Comparison of ENCODE assay signal across 24 cellular contexts in the genomic region with DNA sequence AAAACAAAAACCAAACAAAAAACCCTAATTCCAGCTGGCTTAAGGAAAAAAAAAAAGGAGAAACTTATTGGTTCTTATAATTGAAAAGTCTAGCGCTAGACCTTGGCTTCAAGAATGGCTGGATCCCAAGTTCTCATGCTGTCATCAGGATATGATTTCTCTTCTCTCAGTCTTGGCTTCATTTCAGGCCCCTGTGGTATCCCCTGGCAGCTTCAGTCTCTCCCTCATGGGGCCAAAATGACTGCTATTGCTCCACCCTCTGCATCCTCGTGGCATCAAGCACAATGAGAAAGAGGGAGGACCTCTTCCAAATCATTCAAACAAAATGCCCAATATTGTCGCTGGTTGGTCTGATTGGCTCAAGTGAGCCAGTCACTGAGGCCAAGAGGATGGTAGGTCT.
"Had no signal": no experiment of that assay in that cellular context is flagged by ENCODE, and none has a peak within 500 bp of the region (broad histone marks: within the 10 kb centered on the region; RNA-seq: fewer than 3 reads in every experiment).

No MANE protein-coding gene starts in this region.

- FAIRE-seq: islet of Langerhans had no signal

- H3K4me3 ChIP-seq: colonic mucosa, gastroesophageal sphincter, right lobe of liver, testis, uterus had no signal

- H3K27me3 ChIP-seq: brain microvascular endothelial cell, colonic mucosa, gastroesophageal sphincter, right lobe of liver, testis, uterus had no signal

- H3K36me3 ChIP-seq: brain microvascular endothelial cell, colonic mucosa, gastroesophageal sphincter, right lobe of liver, uterus had no signal

- DNase-seq: activated CD4-positive, alpha-beta memory T cell treated with anti-CD3 and anti-CD28 coated beads, Interleukin-2, amount 10 ng/mL, durations not matched to agents 7 days and 5 days; activated CD4-positive, alpha-beta T cell treated with anti-CD3 and anti-CD28 coated beads, Interleukin-2, amount 10 ng/mL, durations not matched to agents 24 days and 14 days; activated effector memory CD4-positive, alpha-beta T cell treated with anti-CD3 and anti-CD28 coated beads, Interleukin-2, amount 50 U/mL, for 16 hours; activated naive CD4-positive, alpha-beta T cell treated with anti-CD3 and anti-CD28 coated beads, Interleukin-2, amount 10 ng/mL, durations not matched to agents 7 days and 5 days; activated naive CD8-positive, alpha-beta T cell treated with anti-CD3 and anti-CD28 coated beads, Interleukin-2, amount 50 U/mL, for 24 hours; anterior cingulate cortex; brain microvascular endothelial cell; colonic mucosa; endodermal cell; head of caudate nucleus; hypothalamus; left cardiac atrium; occipital lobe; posterior cingulate gyrus; right lobe of liver; stimulated activated CD4-positive, alpha-beta T cell treated with anti-CD3 and anti-CD28 coated beads, Interleukin-2, amount 100 ng/mL, for 48 hours; stimulated activated CD8-positive, alpha-beta memory T cell treated with anti-CD3 and anti-CD28 coated beads, Interleukin-4, amount 100 ng/mL, for 48 hours; stimulated activated naive B cell treated with anti-CD40 and anti-IgM and Interleukin-4, amounts not matched to agents 10 μg/mL and 1 μg/mL and 100 μg/mL, for 72 hours; testis; trophoblast cell; uterus had no signal

- H3K9me3 ChIP-seq: colonic mucosa, gastroesophageal sphincter, right lobe of liver, testis, uterus had no signal

- H3K4me1 ChIP-seq: colonic mucosa, gastroesophageal sphincter, right lobe of liver, testis, uterus had no signal

- H3K27ac ChIP-seq: brain microvascular endothelial cell, colonic mucosa, epithelial cell of prostate, gastroesophageal sphincter, right lobe of liver, testis, uterus had no signal
